In genomic region chr2:96063074-96063899, GRCh38 we compare ENCODE assay signal across 8 cellular contexts. TPM values are rescaled to one million over a fixed set of nuclear protein-coding genes. Genes with fewer than 3 reads are reported as not detected.
DNase-seq lines count a peak whose midpoint lies in the region; ATAC-seq and TF ChIP-seq lines count a peak whose summit lies in the region.
"Not testable (repeated sequence)": the region's sequence is repeated elsewhere in the genome, so short reads cannot be mapped to it uniquely, and the experiment has no call there.

No MANE protein-coding gene starts in this region.

- ATAC-seq in activated CD8-positive, alpha-beta memory T cell treated with anti-CD3 and anti-CD28 coated beads, Interleukin-2, amount 10 ng/mL, durations not matched to agents 7 days and 5 days = peak; percentile 92

- intact Hi-C loops in A673 (cut with micrococcal nuclease; ENCODE audit: unreplicated experiment) = not testable (repeated sequence)

- not testable (repeated sequence) for H3K4me3 ChIP-seq in A673 (ENCODE audit: low read depth, low read length, poor library complexity, severe bottlenecking); cardiac muscle cell

- TF ChIP-seq CTCF in A673 (conservative IDR thresholded peaks at IDR 0.05; ENCODE audit: low read depth, low read length) = not testable (repeated sequence)
- TF ChIP-seq CTCF in GM13976 (IDR thresholded peaks at IDR 0.05; ENCODE audit: borderline replicate concordance, control extremely low read depth, extremely low read depth, insufficient read depth, missing control alignments) = peak; percentile 20
- peak; percentile 77 for TF ChIP-seq CTCF in chondrocyte (IDR thresholded peaks at IDR 0.05)
- TF ChIP-seq CTCF in cardiac muscle cell (IDR thresholded peaks at IDR 0.05; ENCODE audit: low read depth, low read length) = peak; percentile 45

- DNase-seq in A673 (ENCODE audit: low spot score) (peak; percentile 7), NCI-H226 (peak; percentile 79), cardiac muscle cell (ENCODE audit: low read depth in 1 of 2, low spot score in 1 of 2) (peak; percentile 39 to 79), mesenteric fat pad (ENCODE audit: low spot score) (peak; percentile 76)
- not testable (repeated sequence) for DNase-seq in GM13976 (ENCODE audit: low spot score); chondrocyte (ENCODE audit: low spot score)
- DNase-seq in activated CD8-positive, alpha-beta memory T cell treated with anti-CD3 and anti-CD28 coated beads, Interleukin-2, amount 10 ng/mL, durations not matched to agents 7 days and 5 days = peak; percentile 69
- DNase-seq in stimulated activated CD4-positive, alpha-beta T cell treated with anti-CD3 and anti-CD28 coated beads, Interleukin-12 subunit alpha, Interleukin-12 subunit beta, amount 100 ng/mL, for 24 hours (ENCODE audit: low read depth in 2 of 2) = peak; percentile 8 to 12

- not testable (repeated sequence) for H3K4me1 Mint-ChIP-seq in activated CD8-positive, alpha-beta memory T cell treated with anti-CD3 and anti-CD28 coated beads, Interleukin-2, amount 10 ng/mL, durations not matched to agents 7 days and 5 days; chondrocyte (ENCODE audit: low read depth)

- not testable (repeated sequence) for H3K4me1 ChIP-seq in A673 (ENCODE audit: insufficient read depth, low read length, poor library complexity, severe bottlenecking); cardiac muscle cell (ENCODE audit: low read depth)

- in situ Hi-C loops in GM13976 (cut with MboI; ENCODE audit: low sequenced_read_pairs, unreplicated experiment) = loop anchor here (25.0 kb wide), 1 partner anchor 1624 kb away; no protein-coding TSS in a partner anchor

- not testable (repeated sequence) for BruUV-seq in A673 (replicated peaks; lab: Mats Ljungman, UMichigan)

- H3K36me3 Mint-ChIP-seq in activated CD8-positive, alpha-beta memory T cell treated with anti-CD3 and anti-CD28 coated beads, Interleukin-2, amount 10 ng/mL, durations not matched to agents 7 days and 5 days; chondrocyte (ENCODE audit: low read depth): not testable (repeated sequence)

- H3K9me3 ChIP-seq in A673 (ENCODE audit: low read depth, low read length, poor library complexity, severe bottlenecking); cardiac muscle cell (ENCODE audit: low read depth): not testable (repeated sequence)

- H3K27ac Mint-ChIP-seq in activated CD8-positive, alpha-beta memory T cell treated with anti-CD3 and anti-CD28 coated beads, Interleukin-2, amount 10 ng/mL, durations not matched to agents 7 days and 5 days = peak overlapping the region; percentile 57
- H3K27ac Mint-ChIP-seq in chondrocyte (ENCODE audit: unreplicated experiment) = not testable (repeated sequence)

- not testable (repeated sequence) for H3K4me3 Mint-ChIP-seq in activated CD8-positive, alpha-beta memory T cell treated with anti-CD3 and anti-CD28 coated beads, Interleukin-2, amount 10 ng/mL, durations not matched to agents 7 days and 5 days; chondrocyte (ENCODE audit: unreplicated experiment)

- CTCF ChIA-PET in A673 (lab: Charles Lee); activated CD8-positive, alpha-beta memory T cell treated with anti-CD3 and anti-CD28 coated beads, Interleukin-2, amount 10 ng/mL, durations not matched to agents 7 days and 5 days (lab: Charles Lee): not testable (repeated sequence)

- H3K27ac ChIP-seq in A673 (ENCODE audit: low read depth, low read length, poor library complexity, severe bottlenecking); cardiac muscle cell: not testable (repeated sequence)

- H3K27me3 Mint-ChIP-seq in activated CD8-positive, alpha-beta memory T cell treated with anti-CD3 and anti-CD28 coated beads, Interleukin-2, amount 10 ng/mL, durations not matched to agents 7 days and 5 days; chondrocyte (ENCODE audit: low read depth): not testable (repeated sequence)

- H3K36me3 ChIP-seq in A673 (ENCODE audit: insufficient read depth, low read length, poor library complexity, severe bottlenecking); cardiac muscle cell: not testable (repeated sequence)

- not testable (repeated sequence) for H3K9me3 Mint-ChIP-seq in activated CD8-positive, alpha-beta memory T cell treated with anti-CD3 and anti-CD28 coated beads, Interleukin-2, amount 10 ng/mL, durations not matched to agents 7 days and 5 days (ENCODE audit: low read depth); chondrocyte (ENCODE audit: low read depth)

- not testable (repeated sequence) for H3K27me3 ChIP-seq in A673 (replicated peaks; ENCODE audit: insufficient read depth, low read depth, low read length, poor library complexity); cardiac muscle cell

- POLR2A ChIA-PET in A673 (lab: Charles Lee; ENCODE audit: low non-redundant PET) = not testable (repeated sequence)

RNA-seq across cellular contexts. Expression of gene GPAT2, which starts 28.6 kb away (rescaled TPM):
- not detected in 2 replicates for total RNA-seq in A673 (2021)
- 10 to 100 TPM; 19.6 to 26.7 TPM for total RNA-seq in activated CD8-positive, alpha-beta memory T cell treated with anti-CD3 and anti-CD28 coated beads, Interleukin-2, amount 10 ng/mL, durations not matched to agents 7 days and 5 days
- not detected in 3 replicates for total RNA-seq in chondrocyte
- total RNA-seq in cardiac muscle cell = 1.5 and 3.5 TPM in 2 replicates
- 1.8 and 2.2 TPM in 2 replicates for polyA plus RNA-seq in cardiac muscle cell
- 9.0 TPM for total RNA-seq in mesenteric fat pad

RNA-seq across cellular contexts. Expression of gene ADRA2B, which starts 53.1 kb away (rescaled TPM):
- total RNA-seq in A673 (2021) = 0.11 TPM in 1 of 2 replicates, not detected in the other
- under 1 TPM; 0.09 to 0.15 TPM for total RNA-seq in activated CD8-positive, alpha-beta memory T cell treated with anti-CD3 and anti-CD28 coated beads, Interleukin-2, amount 10 ng/mL, durations not matched to agents 7 days and 5 days
- total RNA-seq in chondrocyte = 0.07 TPM in 1 of 3 replicates, not detected in the others
- total RNA-seq in cardiac muscle cell = 27.4 and 61.8 TPM in 2 replicates
- 28.5 and 50.8 TPM in 2 replicates for polyA plus RNA-seq in cardiac muscle cell
- total RNA-seq in mesenteric fat pad = 1.2 TPM

Comparison
In these comparisons a context has a peak if more than half of its experiments do, and no peak if none do; other contexts are left out.
1. RNA of gene ADRA2B, which starts 53.1 kb away (total RNA-seq): 27.4 to 61.8 TPM in cardiac muscle cell; 1.2 TPM in mesenteric fat pad (single experiment), 0.09 to 0.15 TPM in activated CD8-positive, alpha-beta memory T cell treated with anti-CD3 and anti-CD28 coated beads, Interleukin-2, amount 10 ng/mL, durations not matched to agents 7 days and 5 days, 0.07 TPM in chondrocyte and 0.11 TPM in A673; every median in the first group is over 10 times any median in the second.